Comparison of ENCODE assay signal across 27 cellular contexts in genomic region chrX:118675966-118676349, GRCh38.
"Had no signal": no experiment of that assay in that cellular context is flagged by ENCODE, and none has a peak within 500 bp of the region (broad histone marks: within the 10 kb centered on the region; RNA-seq: fewer than 3 reads in every experiment).

No MANE protein-coding gene starts in this region.

- H3K4me3 ChIP-seq: gastroesophageal sphincter, lower lobe of right lung, skin epidermis, thoracic aorta had no signal

- H3K9me3 ChIP-seq: gastroesophageal sphincter, lower lobe of right lung, neutrophil, thoracic aorta had no signal

- ATAC-seq: activated naive CD8-positive, alpha-beta T cell treated with anti-CD3 and anti-CD28 coated beads, Interleukin-2, amount 50 U/mL, for 24 hours; gastroesophageal sphincter; lower lobe of right lung; sciatic nerve; stimulated activated effector memory CD8-positive, alpha-beta T cell treated with anti-CD3 and anti-CD28 coated beads, Interleukin-12 subunit alpha, Interleukin-12 subunit beta, amount 100 ng/mL, for 72 hours had no signal

- H3K4me3 Mint-ChIP-seq: activated B cell treated with CpG ODN at 0.5 μM for 24 hours; activated naive CD4-positive, alpha-beta T cell treated with anti-CD3 and anti-CD28 coated beads, Interleukin-2, amount 50 U/mL, for 24 hours; activated naive CD8-positive, alpha-beta T cell treated with anti-CD3 and anti-CD28 coated beads, Interleukin-2, amount 50 U/mL, for 24 hours; activated T-cell treated with anti-CD3 and anti-CD28 coated beads, Interleukin-2, amount 50 U/mL, for 24 hours; nephron progenitor cell; stimulated activated effector memory CD8-positive, alpha-beta T cell treated with anti-CD3 and anti-CD28 coated beads, Interleukin-12 subunit alpha, Interleukin-12 subunit beta, amount 100 ng/mL, for 72 hours; stimulated activated naive CD8-positive, alpha-beta T cell treated with anti-CD3 and anti-CD28 coated beads, Interleukin-15, Interleukin-2, amounts not matched to agents 100 ng/mL and 50 ng/mL, for 24 hours; T-helper 2 cell treated with Interferon-gamma antibody and Interleukin-4, amounts not matched to agents 5 μg/mL and 100 μg/mL, for 36 hours had no signal

- H3K27ac Mint-ChIP-seq: activated B cell treated with CpG ODN at 0.5 μM for 24 hours; activated naive CD4-positive, alpha-beta T cell treated with anti-CD3 and anti-CD28 coated beads, Interleukin-2, amount 50 U/mL, for 24 hours; activated naive CD8-positive, alpha-beta T cell treated with anti-CD3 and anti-CD28 coated beads, Interleukin-2, amount 50 U/mL, for 24 hours; activated T-cell treated with anti-CD3 and anti-CD28 coated beads, Interleukin-2, amount 50 U/mL, for 24 hours; activated T-helper 2 cell treated with anti-CD3 and anti-CD28 coated beads, Interferon-gamma antibody, Interleukin-2, Interleukin-4, amounts not matched to agents 10 μg/mL and 5 μg/mL and 100 μg/mL, durations not matched to agents 14 hours and 24 hours and 36 hours; nephron progenitor cell; progenitor cell of endocrine pancreas; stimulated activated effector memory CD8-positive, alpha-beta T cell treated with anti-CD3 and anti-CD28 coated beads, Interleukin-12 subunit alpha, Interleukin-12 subunit beta, amount 100 ng/mL, for 72 hours; stimulated activated naive CD8-positive, alpha-beta T cell treated with anti-CD3 and anti-CD28 coated beads, Interleukin-15, Interleukin-2, amounts not matched to agents 100 ng/mL and 50 ng/mL, for 24 hours; T-helper 2 cell treated with Interferon-gamma antibody and Interleukin-4, amounts not matched to agents 5 μg/mL and 100 μg/mL, for 36 hours had no signal

- H3K9me3 Mint-ChIP-seq: activated B cell treated with CpG ODN at 0.5 μM for 24 hours; activated naive CD4-positive, alpha-beta T cell treated with anti-CD3 and anti-CD28 coated beads, Interleukin-2, amount 50 U/mL, for 24 hours; activated naive CD8-positive, alpha-beta T cell treated with anti-CD3 and anti-CD28 coated beads, Interleukin-2, amount 50 U/mL, for 24 hours; activated T-cell treated with anti-CD3 and anti-CD28 coated beads, Interleukin-2, amount 50 U/mL, for 24 hours; activated T-helper 2 cell treated with anti-CD3 and anti-CD28 coated beads, Interferon-gamma antibody, Interleukin-2, Interleukin-4, amounts not matched to agents 10 μg/mL and 5 μg/mL and 100 μg/mL, durations not matched to agents 14 hours and 24 hours and 36 hours; stimulated activated effector memory CD8-positive, alpha-beta T cell treated with anti-CD3 and anti-CD28 coated beads, Interleukin-12 subunit alpha, Interleukin-12 subunit beta, amount 100 ng/mL, for 72 hours; stimulated activated naive CD8-positive, alpha-beta T cell treated with anti-CD3 and anti-CD28 coated beads, Interleukin-15, Interleukin-2, amounts not matched to agents 100 ng/mL and 50 ng/mL, for 24 hours; T-helper 2 cell treated with Interferon-gamma antibody and Interleukin-4, amounts not matched to agents 5 μg/mL and 100 μg/mL, for 36 hours had no signal

- H3K27me3 Mint-ChIP-seq: activated B cell treated with CpG ODN at 0.5 μM for 24 hours; activated naive CD4-positive, alpha-beta T cell treated with anti-CD3 and anti-CD28 coated beads, Interleukin-2, amount 50 U/mL, for 24 hours; activated naive CD8-positive, alpha-beta T cell treated with anti-CD3 and anti-CD28 coated beads, Interleukin-2, amount 50 U/mL, for 24 hours; progenitor cell of endocrine pancreas; stimulated activated naive CD8-positive, alpha-beta T cell treated with anti-CD3 and anti-CD28 coated beads, Interleukin-15, Interleukin-2, amounts not matched to agents 100 ng/mL and 50 ng/mL, for 24 hours had no signal

- H3K4me1 ChIP-seq: gastroesophageal sphincter, lower lobe of right lung had no signal

- H3K27ac ChIP-seq: gastroesophageal sphincter, lower lobe of right lung, skin epidermis, thoracic aorta had no signal

- H3K4me1 Mint-ChIP-seq: activated B cell treated with CpG ODN at 0.5 μM for 24 hours; activated naive CD4-positive, alpha-beta T cell treated with anti-CD3 and anti-CD28 coated beads, Interleukin-2, amount 50 U/mL, for 24 hours; activated naive CD8-positive, alpha-beta T cell treated with anti-CD3 and anti-CD28 coated beads, Interleukin-2, amount 50 U/mL, for 24 hours; nephron progenitor cell; stimulated activated effector memory CD8-positive, alpha-beta T cell treated with anti-CD3 and anti-CD28 coated beads, Interleukin-12 subunit alpha, Interleukin-12 subunit beta, amount 100 ng/mL, for 72 hours had no signal

- DNase-seq: activated B cell treated with CpG ODN at 0.5 μM for 24 hours; activated CD4-positive, alpha-beta T cell treated with anti-CD3 and anti-CD28 coated beads, Interleukin-2, amount 50 U/mL, for 4 hours; activated CD8-positive, alpha-beta memory T cell treated with anti-CD3 and anti-CD28 coated beads, Interleukin-2, amount 50 U/mL, for 4 hours; activated naive CD8-positive, alpha-beta T cell treated with anti-CD3 and anti-CD28 coated beads, Interleukin-2, amount 50 U/mL, for 24 hours; activated T-cell treated with anti-CD3 and anti-CD28 coated beads, Interleukin-2, amount 50 U/mL, for 24 hours; amygdala; caudate nucleus; cortex of kidney; head of caudate nucleus; hippocampal formation; lower lobe of right lung; mesenchymal stem cell; nephron progenitor cell; stimulated activated CD4-positive, alpha-beta T cell treated with anti-CD3 and anti-CD28 coated beads, Interleukin-4, amount 100 ng/mL, for 24 hours; T-helper 1 cell; trophoblast cell had no signal
